Comparison of ENCODE assay signal across 8 cellular contexts in the genomic region with DNA sequence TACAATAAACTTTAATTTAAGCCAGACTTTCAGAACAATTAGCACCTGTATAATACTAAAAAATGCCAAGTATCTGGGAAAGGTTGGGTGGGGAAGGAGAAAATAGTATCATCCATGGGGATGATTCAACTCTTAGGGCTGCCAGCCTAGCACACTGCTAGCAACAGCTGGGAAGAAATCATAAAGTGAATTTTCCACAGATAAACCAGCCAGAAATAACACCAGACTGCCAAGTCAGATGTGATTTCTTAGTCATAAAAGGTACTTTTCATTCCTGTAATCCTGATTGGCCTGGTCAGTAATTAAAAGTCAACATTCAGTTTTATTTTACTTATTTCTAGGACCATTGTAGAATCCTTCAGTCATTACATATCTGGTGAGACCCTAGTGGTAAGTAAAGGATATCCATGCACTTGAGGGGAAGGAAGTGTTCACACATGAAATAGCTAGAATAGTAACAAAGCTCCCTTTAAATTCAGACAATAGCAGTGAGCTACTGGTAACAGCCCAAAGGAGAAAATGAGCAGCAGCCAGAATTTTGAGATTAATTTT. TPM values are rescaled to one million over a fixed set of nuclear protein-coding genes. Genes with fewer than 3 reads are reported as not detected.
DNase-seq lines count a peak whose midpoint lies in the region; ATAC-seq and TF ChIP-seq lines count a peak whose summit lies in the region.

No MANE protein-coding gene starts in this region.

- no peaks in the 10 kb centered on the region for H3K9me3 ChIP-seq in left lung

- intact Hi-C loops in left lung (cut with DNase I), result no loop called here

- ATAC-seq in HG02943 (IDR thresholded peaks at IDR 0.05; ENCODE audit: low read depth, unreplicated experiment) (peak; percentile 3), left lung (peak; percentile 33), GM18867 (IDR thresholded peaks at IDR 0.05; ENCODE audit: unreplicated experiment) (no peak)

- H3K4me3 ChIP-seq in left lung, result no peak overlapping the region

- H3K4me1 ChIP-seq in left lung, result peaks cover 24 to 81% of the 10 kb centered on the region in 2 donors

- peak; percentile 72 for DNase-seq in AG20443 (ENCODE audit: low spot score)
- DNase-seq in amniotic stem cell (lab: John Stamatoyannopoulos, UW), result peak; percentile 48
- DNase-seq in left lung, result no peak
- no peak for DNase-seq in activated gamma-delta T cell (lab: John Stamatoyannopoulos, UW)
- DNase-seq in RKO (ENCODE audit: low spot score), result no peak
- no peak for DNase-seq in NCI-H69 (lab: John Stamatoyannopoulos, UW)

- no peaks in the 10 kb centered on the region for H3K27me3 ChIP-seq in left lung

- H3K27ac ChIP-seq in left lung, result peak overlapping the region; percentile 81 to 85

- no peaks in the 10 kb centered on the region for H3K36me3 ChIP-seq in left lung

- TF ChIP-seq CTCF in left lung (IDR thresholded peaks at IDR 0.05), result no peak

RNA-seq across cellular contexts. Expression of gene LIMS1, which starts 59.4 kb away (rescaled TPM):
- 100 to 1,000 TPM; 111 to 122 TPM for total RNA-seq in left lung

Comparison
In these comparisons a context has a peak if more than half of its experiments do, and no peak if none do; other contexts are left out.
1. DNase-seq: peak in AG20443 (single experiment) and amniotic stem cell (single experiment); none in left lung (0 of 2), activated gamma-delta T cell (single experiment), RKO (single experiment) and NCI-H69 (single experiment).